1 cellular context compared by ENCODE assay signal in genomic region chr1:8026976-8027747, GRCh38.
TF ChIP-seq lines count a peak whose summit lies in the region.

No MANE protein-coding gene starts in this region.

TF ChIP-seq in HepG2, 621 proteins besides CTCF, POLR2A, EP300 and RAD21 (continued from another document and continues in another):
- TF ChIP-seq HOMEZ (CRISPR knock-in tag; IDR thresholded peaks at IDR 0.05; ENCODE audit: low read depth) (peak; percentile 72; the same call in 1 of the 2 replicates), MLX (CRISPR knock-in tag; IDR thresholded peaks at IDR 0.05) (no peak), ZNF790 (CRISPR knock-in tag; IDR thresholded peaks at IDR 0.05; ENCODE audit: borderline replicate concordance) (0 out of 2 replicates have a peak, but pooled peaks have one; percentile 19), ZNF354B (CRISPR knock-in tag; IDR thresholded peaks at IDR 0.05) (no peak), PREB (CRISPR knock-in tag; IDR thresholded peaks at IDR 0.05) (no peak), TRIM22 (IDR thresholded peaks at IDR 0.05) (no peak), ZKSCAN8 (CRISPR knock-in tag; IDR thresholded peaks at IDR 0.05; ENCODE audit: borderline replicate concordance) (peak; percentile 72; the same call in 1 of the 2 replicates), ZBTB7B (CRISPR knock-in tag; IDR thresholded peaks at IDR 0.05) (peak; percentile 93), YEATS4 (CRISPR knock-in tag; IDR thresholded peaks at IDR 0.05; ENCODE audit: borderline replicate concordance) (peak; percentile 62), TMF1 (CRISPR knock-in tag; IDR thresholded peaks at IDR 0.05; ENCODE audit: low read depth) (no peak), ZNF644 (CRISPR knock-in tag; IDR thresholded peaks at IDR 0.05; ENCODE audit: low read depth) (no peak), SMARCE1 (IDR thresholded peaks at IDR 0.05; ENCODE audit: borderline replicate concordance) (no peak), ZNF251 (CRISPR knock-in tag; IDR thresholded peaks at IDR 0.05) (no peak), XRCC5 (optimal IDR thresholded peaks at IDR 0.05; ENCODE audit: low read length) (no peak), FIP1L1 (IDR thresholded peaks at IDR 0.05; ENCODE audit: borderline replicate concordance, insufficient read depth, low read depth, low read length) (no peak), ZMYM3 (CRISPR knock-in tag; IDR thresholded peaks at IDR 0.05) (no peak), RFXAP (CRISPR knock-in tag; IDR thresholded peaks at IDR 0.05; ENCODE audit: borderline replicate concordance) (0 out of 2 replicates have a peak, but pooled peaks have one; percentile 22), NR2F6 (IDR thresholded peaks at IDR 0.05) (peak; percentile 92), NR2F6 (CRISPR knock-in tag; IDR thresholded peaks at IDR 0.05) (peak; percentile 87), HNRNPK (IDR thresholded peaks at IDR 0.05; ENCODE audit: low read depth, low read length, poor library complexity, severe bottlenecking) (peak; percentile 24), SRF (IDR thresholded peaks at IDR 0.05; ENCODE audit: low read depth, low read length) (no peak), GZF1 (CRISPR knock-in tag; IDR thresholded peaks at IDR 0.05) (no peak), ZNF570 (CRISPR knock-in tag; IDR thresholded peaks at IDR 0.05; ENCODE audit: borderline replicate concordance) (no peak), ZNF230 (CRISPR knock-in tag; IDR thresholded peaks at IDR 0.05) (no peak), JUNB (CRISPR knock-in tag; IDR thresholded peaks at IDR 0.05; ENCODE audit: borderline replicate concordance) (peak; percentile 29; the same call in 1 of the 2 replicates), ZNF557 (CRISPR knock-in tag; IDR thresholded peaks at IDR 0.05) (0 out of 2 replicates have a peak, but pooled peaks have one; percentile 19), BRD4 (CRISPR knock-in tag; IDR thresholded peaks at IDR 0.05) (peak; percentile 79), SNAI1 (CRISPR knock-in tag; IDR thresholded peaks at IDR 0.05; ENCODE audit: borderline replicate concordance) (no peak; the same call in 1 of the 2 replicates), MAF1 (CRISPR knock-in tag; IDR thresholded peaks at IDR 0.05; ENCODE audit: borderline replicate concordance) (no peak), IRF2 (CRISPR knock-in tag; IDR thresholded peaks at IDR 0.05) (no peak; the same call in 1 of the 2 replicates), HNF1A (IDR thresholded peaks at IDR 0.05; ENCODE audit: low read depth) (peak; percentile 99), HNF1A (CRISPR knock-in tag; IDR thresholded peaks at IDR 0.05; ENCODE audit: borderline replicate concordance) (peak; percentile 99), NR2C2 (CRISPR knock-in tag; IDR thresholded peaks at IDR 0.05; ENCODE audit: borderline replicate concordance) (no peak), REPIN1 (CRISPR knock-in tag; IDR thresholded peaks at IDR 0.05; ENCODE audit: borderline replicate concordance, low read depth) (peak; percentile 33; the same call in 1 of the 2 replicates), ZNF496 (CRISPR knock-in tag; IDR thresholded peaks at IDR 0.05; ENCODE audit: insufficient replicate concordance) (no peak), ELF1 (CRISPR knock-in tag; IDR thresholded peaks at IDR 0.05) (no peak), CBX1 (IDR thresholded peaks at IDR 0.05; ENCODE audit: low read depth) (no peak), ARNT (IDR thresholded peaks at IDR 0.05) (no peak), MBD4 (IDR thresholded peaks at IDR 0.05; ENCODE audit: borderline replicate concordance, low read length) (no peak; the same call in 1 of the 2 replicates), SALL2 (CRISPR knock-in tag; IDR thresholded peaks at IDR 0.05) (no peak; the same call in none of the 2 replicates), ZNF34 (CRISPR knock-in tag; IDR thresholded peaks at IDR 0.05; ENCODE audit: borderline replicate concordance) (no peak), E2F5 (CRISPR knock-in tag; conservative IDR thresholded peaks at IDR 0.05) (no peak), MEF2D (CRISPR knock-in tag; IDR thresholded peaks at IDR 0.05) (no peak; the same call in 1 of the 2 replicates), MAZ (IDR thresholded peaks at IDR 0.05; ENCODE audit: borderline replicate concordance, low read depth, low read length) (peak; percentile 70; the same call in 1 of the 2 replicates), MAZ (CRISPR knock-in tag; IDR thresholded peaks at IDR 0.05; ENCODE audit: low read depth) (peak; percentile 72; the same call in 1 of the 2 replicates), ZMAT3 (CRISPR knock-in tag; conservative IDR thresholded peaks at IDR 0.05) (no peak; the same call in 1 of the 2 replicates), PAX8 (CRISPR knock-in tag; IDR thresholded peaks at IDR 0.05; ENCODE audit: borderline replicate concordance) (no peak), SNRNP70 (IDR thresholded peaks at IDR 0.05; ENCODE audit: low read depth, low read length) (no peak), TOPORS (CRISPR knock-in tag; IDR thresholded peaks at IDR 0.05) (no peak), ZNF552 (CRISPR knock-in tag; IDR thresholded peaks at IDR 0.05; ENCODE audit: borderline replicate concordance) (peak; percentile 67; the same call in 1 of the 2 replicates), PHF21A (CRISPR knock-in tag; IDR thresholded peaks at IDR 0.05) (peak; percentile 94), ZC3H13 (CRISPR knock-in tag; IDR thresholded peaks at IDR 0.05) (peak; percentile 92), AGO2 (optimal IDR thresholded peaks at IDR 0.05; ENCODE audit: low read depth, low read length) (peak; percentile 83), TBX3 (IDR thresholded peaks at IDR 0.05; ENCODE audit: borderline replicate concordance) (0 out of 2 replicates have a peak, but pooled peaks have one; percentile 57), FOXO1 (CRISPR knock-in tag; IDR thresholded peaks at IDR 0.05) (peak; percentile 75), ZNF256 (CRISPR knock-in tag; conservative IDR thresholded peaks at IDR 0.05) (0 out of 2 replicates have a peak, but pooled peaks have one; percentile 18), TOE1 (CRISPR knock-in tag; IDR thresholded peaks at IDR 0.05) (no peak), ZNF672 (CRISPR knock-in tag; IDR thresholded peaks at IDR 0.05) (no peak), SKI (IDR thresholded peaks at IDR 0.05; ENCODE audit: partially characterized antibody) (peak; percentile 89), RELA (CRISPR knock-in tag; IDR thresholded peaks at IDR 0.05) (no peak), HOXD1 (CRISPR knock-in tag; IDR thresholded peaks at IDR 0.05) (peak; percentile 54; the same call in 1 of the 2 replicates), ZFP82 (CRISPR knock-in tag; IDR thresholded peaks at IDR 0.05; ENCODE audit: borderline replicate concordance) (no peak), PHF5A (CRISPR knock-in tag; IDR thresholded peaks at IDR 0.05; ENCODE audit: low read depth, unreplicated experiment) (no peak), RAD51 (IDR thresholded peaks at IDR 0.05; ENCODE audit: borderline replicate concordance) (no peak)
